Comparison of ENCODE assay signal across 5 cellular contexts in genomic region chr19:46731584-46731983, GRCh38.
A peak's percentile ranks its signal among the peaks of the same experiment; 100 is the strongest.
DNase-seq lines count a peak whose midpoint lies in the region; TF ChIP-seq lines count a peak whose summit lies in the region.
"Had no signal": no experiment of that assay in that cellular context is flagged by ENCODE, and none has a peak within 500 bp of the region (broad histone marks: within the 10 kb centered on the region; RNA-seq: fewer than 3 reads in every experiment).

No MANE protein-coding gene starts in this region.

- H3K4me1 ChIP-seq in neutrophil (ENCODE audit: control insufficient read depth in 1 of 2, insufficient read depth in 1 of 2, low read depth in 1 of 2, low read length in 1 of 2): peaks cover 57 to 64% of the 10 kb centered on the region in 2 experiments

- H3K4me3 ChIP-seq in neutrophil (ENCODE audit: low read depth in 1 of 2, low read length in 1 of 2): peak overlapping the region; percentile 68 to 69

- peak overlapping the region; percentile 97 for H3K27ac ChIP-seq in neutrophil
- H3K27ac ChIP-seq: HL-60 had no signal

- DNase-seq in UCSD-AML1 (lab: John Stamatoyannopoulos, UW; ENCODE audit: unreplicated experiment): peak; percentile 64
- no peak for DNase-seq in KG1 (lab: John Stamatoyannopoulos, UW)
- DNase-seq in NCI-H1694 (lab: John Stamatoyannopoulos, UW): no peak

- peaks cover 62% of the 10 kb centered on the region for H3K36me3 ChIP-seq in neutrophil

- no peaks in the 10 kb centered on the region for H3K27me3 ChIP-seq in neutrophil

- TF ChIP-seq CTCF in neutrophil (IDR thresholded peaks at IDR 0.05): no peak

- no peaks in the 10 kb centered on the region for H3K9me3 ChIP-seq in neutrophil
